ENCODE assay signal across 22 cellular contexts in genomic region chr10:3034611-3035010, GRCh38.
"Had no signal": no experiment of that assay in that cellular context is flagged by ENCODE, and none has a peak within 500 bp of the region (broad histone marks: within the 10 kb centered on the region; RNA-seq: fewer than 3 reads in every experiment).

No MANE protein-coding gene starts in this region.

- DNase-seq: colonic mucosa; effector CD4-positive, alpha-beta T cell; erythroblast; foreskin keratinocyte; head of caudate nucleus; mammary epithelial cell; occipital lobe; pancreas; right lobe of liver; stimulated activated CD4-positive, alpha-beta T cell treated with anti-CD3 and anti-CD28 coated beads, Interleukin-4, amount 100 ng/mL, for 1 hour; stimulated activated CD8-positive, alpha-beta memory T cell treated with anti-CD3 and anti-CD28 coated beads, Interleukin-4, amount 100 ng/mL, for 48 hours; stimulated activated naive CD8-positive, alpha-beta T cell treated with anti-CD3 and anti-CD28 coated beads, Interleukin-15, amount 100 ng/mL, for 72 hours; testis; upper lobe of right lung had no signal

- H3K27ac ChIP-seq: colonic mucosa, foreskin keratinocyte, hepatocyte, pancreas, right lobe of liver, testis, tibial nerve, upper lobe of right lung, vagina had no signal

- H3K9me3 Mint-ChIP-seq: natural killer cell treated with Interleukin-12 subunit alpha and Interleukin-12 subunit beta and Interleukin-15 and Interleukin-18, amount 100 ng/mL, for 72 hours; stimulated activated effector memory CD8-positive, alpha-beta T cell treated with anti-CD3 and anti-CD28 coated beads, Interleukin-12 subunit alpha, Interleukin-12 subunit beta, amount 100 ng/mL, for 72 hours had no signal

- H3K4me1 Mint-ChIP-seq: endodermal cell; mesothelial cell of epicardium; stimulated activated naive CD8-positive, alpha-beta T cell treated with anti-CD3 and anti-CD28 coated beads, Interleukin-15, amount 100 ng/mL, for 72 hours had no signal

- H3K27me3 ChIP-seq: colonic mucosa, foreskin keratinocyte, hepatocyte, right lobe of liver, testis, tibial nerve, vagina had no signal

- H3K36me3 ChIP-seq: colonic mucosa, pancreas, right lobe of liver, tibial nerve, upper lobe of right lung, vagina had no signal

- H3K9me3 ChIP-seq: colonic mucosa, pancreas, right lobe of liver, testis, tibial nerve, upper lobe of right lung, vagina had no signal

- H3K4me3 ChIP-seq: colonic mucosa, hepatocyte, pancreas, right lobe of liver, testis, tibial nerve, upper lobe of right lung, vagina had no signal

- H3K4me1 ChIP-seq: colonic mucosa, foreskin keratinocyte, pancreas, right lobe of liver, testis, upper lobe of right lung, vagina had no signal

- H3K4me3 Mint-ChIP-seq: endodermal cell; mesothelial cell of epicardium; natural killer cell treated with Interleukin-12 subunit alpha and Interleukin-12 subunit beta and Interleukin-15 and Interleukin-18, amount 100 ng/mL, for 72 hours; stimulated activated effector memory CD8-positive, alpha-beta T cell treated with anti-CD3 and anti-CD28 coated beads, Interleukin-12 subunit alpha, Interleukin-12 subunit beta, amount 100 ng/mL, for 72 hours; stimulated activated naive CD8-positive, alpha-beta T cell treated with anti-CD3 and anti-CD28 coated beads, Interleukin-15, amount 100 ng/mL, for 72 hours had no signal

- H3K27ac Mint-ChIP-seq: endodermal cell; mesothelial cell of epicardium; natural killer cell treated with Interleukin-12 subunit alpha and Interleukin-12 subunit beta and Interleukin-15 and Interleukin-18, amount 100 ng/mL, for 72 hours; progenitor cell of endocrine pancreas; stimulated activated effector memory CD8-positive, alpha-beta T cell treated with anti-CD3 and anti-CD28 coated beads, Interleukin-12 subunit alpha, Interleukin-12 subunit beta, amount 100 ng/mL, for 72 hours had no signal

- ATAC-seq: foreskin keratinocyte; natural killer cell treated with Interleukin-12 subunit alpha and Interleukin-12 subunit beta and Interleukin-15 and Interleukin-18, amount 100 ng/mL, for 72 hours; pancreas; right lobe of liver; stimulated activated effector memory CD8-positive, alpha-beta T cell treated with anti-CD3 and anti-CD28 coated beads, Interleukin-12 subunit alpha, Interleukin-12 subunit beta, amount 100 ng/mL, for 72 hours; stimulated activated naive CD8-positive, alpha-beta T cell treated with anti-CD3 and anti-CD28 coated beads, Interleukin-15, amount 100 ng/mL, for 72 hours had no signal

- H3K36me3 Mint-ChIP-seq: mesothelial cell of epicardium; natural killer cell treated with Interleukin-12 subunit alpha and Interleukin-12 subunit beta and Interleukin-15 and Interleukin-18, amount 100 ng/mL, for 72 hours; stimulated activated effector memory CD8-positive, alpha-beta T cell treated with anti-CD3 and anti-CD28 coated beads, Interleukin-12 subunit alpha, Interleukin-12 subunit beta, amount 100 ng/mL, for 72 hours had no signal
